8 cellular contexts compared by ENCODE assay signal in the genomic region with DNA sequence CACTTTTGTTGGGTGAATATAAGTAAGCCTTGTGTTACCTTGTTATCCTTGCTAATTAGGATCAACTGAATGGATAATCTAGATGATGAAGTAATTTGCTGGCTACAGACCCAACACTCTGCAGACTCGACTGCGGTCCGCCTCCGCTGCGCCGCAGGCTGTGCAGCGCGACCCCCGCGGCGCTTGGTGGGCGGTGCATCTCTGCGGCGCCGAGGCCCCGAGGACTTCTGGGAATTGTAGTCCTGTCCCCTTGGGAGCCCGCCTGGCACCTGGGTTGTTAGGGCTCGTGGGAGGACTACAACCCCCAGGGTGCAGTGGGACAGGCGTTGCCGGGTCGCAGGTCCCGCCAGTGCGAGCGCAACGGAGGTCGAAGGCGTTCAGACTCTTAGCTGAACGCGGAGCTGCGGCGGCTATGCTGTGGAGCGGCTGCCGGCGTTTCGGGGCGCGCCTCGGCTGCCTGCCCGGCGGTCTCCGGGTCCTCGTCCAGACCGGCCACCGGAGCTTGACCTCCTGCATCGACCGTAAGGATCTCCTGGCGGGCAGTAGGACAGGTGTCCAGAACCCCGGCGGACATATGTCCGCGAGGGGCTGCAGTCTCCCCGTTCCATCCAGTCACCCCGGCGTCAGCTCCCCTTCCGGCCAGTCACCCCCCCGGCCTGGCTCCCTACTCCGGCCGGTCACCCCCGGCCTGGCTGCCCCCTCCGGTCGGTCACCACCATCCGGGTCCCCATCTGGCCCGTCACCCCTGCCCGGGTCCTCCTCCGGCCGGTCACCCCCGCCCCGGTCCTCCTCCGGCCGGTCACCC. TPM values are rescaled to one million over a fixed set of nuclear protein-coding genes. Genes with fewer than 3 reads are reported as not detected.
DNase-seq lines count a peak whose midpoint lies in the region; ATAC-seq lines count a peak whose summit lies in the region.

A gene (plus strand): TSS at position 380 of the 805 bp plus-strand sequence. CDS start 33 bp downstream, at position 413.
A gene (minus strand): TSS at position 164 of the 805 bp plus-strand sequence. CDS start 470 bp downstream, outside the sequence.

- peak within 1 kb of the TSS; percentile 94 for H3K4me3 Mint-ChIP-seq in activated CD8-positive, alpha-beta memory T cell treated with anti-CD3 and anti-CD28 coated beads, Interleukin-2, amount 10 ng/mL, durations not matched to agents 7 days and 5 days

- peak within 1 kb of the TSS; percentile 90 for H3K4me3 ChIP-seq in NT2/D1 (ENCODE audit: insufficient read length, low read depth)
- peak within 1 kb of the TSS; percentile 98 for H3K4me3 ChIP-seq in endocrine pancreas (ENCODE audit: control insufficient read depth, insufficient read depth, low read length)

- H3K4me1 ChIP-seq in NT2/D1 (ENCODE audit: insufficient read depth, insufficient read length) (no peaks in the 10 kb centered on the region), endocrine pancreas (ENCODE audit: control insufficient read depth, insufficient read depth, low read length) (peaks cover 11% of the 10 kb centered on the region)

- H3K9me3 ChIP-seq in NT2/D1 (ENCODE audit: insufficient read depth, low read length) (no peaks in the 10 kb centered on the region), endocrine pancreas (ENCODE audit: control insufficient read depth, low read length) (no peaks in the 10 kb centered on the region)

- H3K27me3 ChIP-seq in NT2/D1 (ENCODE audit: insufficient read depth, insufficient read length) (no peaks in the 10 kb centered on the region), endocrine pancreas (ENCODE audit: control insufficient read depth, insufficient read depth, low read length) (no peaks in the 10 kb centered on the region)

- ATAC-seq in GM21381 (IDR thresholded peaks at IDR 0.05; ENCODE audit: unreplicated experiment), result peak; percentile 99
- ATAC-seq in activated CD8-positive, alpha-beta memory T cell treated with anti-CD3 and anti-CD28 coated beads, Interleukin-2, amount 10 ng/mL, durations not matched to agents 7 days and 5 days, result peak; percentile 99

- peaks cover 43% of the 10 kb centered on the region for H3K4me1 Mint-ChIP-seq in activated CD8-positive, alpha-beta memory T cell treated with anti-CD3 and anti-CD28 coated beads, Interleukin-2, amount 10 ng/mL, durations not matched to agents 7 days and 5 days

- DNase-seq in Caki2 (ENCODE audit: low read depth), result peak; percentile 68
- DNase-seq in HUDEP-2 (lab: John Stamatoyannopoulos, UW; ENCODE audit: unreplicated experiment in 76 of 76), result peak in 75 of 76 experiments; percentile 28 to 96 (median 91)
- peak; percentile 97 for DNase-seq in NT2/D1 (ENCODE audit: low read depth, low spot score)
- DNase-seq in activated CD8-positive, alpha-beta memory T cell treated with anti-CD3 and anti-CD28 coated beads, Interleukin-2, amount 10 ng/mL, durations not matched to agents 7 days and 5 days, result peak; percentile 98
- DNase-seq in mesenteric fat pad (ENCODE audit: low spot score), result peak; percentile 98
- peak; percentile 79 for DNase-seq in stimulated activated CD8-positive, alpha-beta memory T cell treated with anti-CD3 and anti-CD28 coated beads, Interleukin-15, amount 100 ng/mL, for 24 hours (ENCODE audit: low read depth)

- H3K36me3 ChIP-seq in NT2/D1 (ENCODE audit: insufficient read depth, insufficient read length, low read length), result peaks cover 39% of the 10 kb centered on the region
- H3K36me3 ChIP-seq in endocrine pancreas (ENCODE audit: control insufficient read depth, insufficient read depth, low read length), result no peaks in the 10 kb centered on the region

- in situ Hi-C loops in Caki2 (cut with HindIII; ENCODE audit: low pct_unique_long_range_greater_than_20kb, low sequenced_read_pairs), result no loop called here

- peaks cover 11% of the 10 kb centered on the region for H3K36me3 Mint-ChIP-seq in activated CD8-positive, alpha-beta memory T cell treated with anti-CD3 and anti-CD28 coated beads, Interleukin-2, amount 10 ng/mL, durations not matched to agents 7 days and 5 days

- H3K9me3 Mint-ChIP-seq in activated CD8-positive, alpha-beta memory T cell treated with anti-CD3 and anti-CD28 coated beads, Interleukin-2, amount 10 ng/mL, durations not matched to agents 7 days and 5 days (ENCODE audit: low read depth), result no peaks in the 10 kb centered on the region

- CTCF ChIA-PET in activated CD8-positive, alpha-beta memory T cell treated with anti-CD3 and anti-CD28 coated beads, Interleukin-2, amount 10 ng/mL, durations not matched to agents 7 days and 5 days (lab: Charles Lee), result interaction anchor here (0.7 to 3.6 kb wide), 11 partner anchors 9 to 203 kb away, joined by 3 to 26 read pairs (median 5); a partner anchor contains a TSS

- peak within 1 kb of the TSS; percentile 90 for H3K9ac ChIP-seq in NT2/D1 (ENCODE audit: insufficient read length, low read depth)
- H3K9ac ChIP-seq in endocrine pancreas (ENCODE audit: control insufficient read depth, insufficient read depth, low read length), result peak within 1 kb of the TSS; percentile 86

- H3K27me3 Mint-ChIP-seq in activated CD8-positive, alpha-beta memory T cell treated with anti-CD3 and anti-CD28 coated beads, Interleukin-2, amount 10 ng/mL, durations not matched to agents 7 days and 5 days, result no peaks in the 10 kb centered on the region

- peak within 1 kb of the TSS; percentile 85 for H3K27ac Mint-ChIP-seq in activated CD8-positive, alpha-beta memory T cell treated with anti-CD3 and anti-CD28 coated beads, Interleukin-2, amount 10 ng/mL, durations not matched to agents 7 days and 5 days

RNA-seq across cellular contexts. Expression of the first gene that starts in this region (rescaled TPM):
- total RNA-seq in Caki2 (2014; rRNA removed; shearing (Covaris generic); ENCODE audit: low replicate concordance), result 7.5 and 8.2 TPM in 2 replicates
- 10 to 100 TPM; 29.4 to 31.6 TPM for total RNA-seq in activated CD8-positive, alpha-beta memory T cell treated with anti-CD3 and anti-CD28 coated beads, Interleukin-2, amount 10 ng/mL, durations not matched to agents 7 days and 5 days
- 24.5 TPM for total RNA-seq in mesenteric fat pad

RNA-seq across cellular contexts. Expression of the second gene that starts in this region (rescaled TPM):
- 15.5 and 17.9 TPM in 2 replicates for total RNA-seq in Caki2 (2014; rRNA removed; shearing (Covaris generic); ENCODE audit: low replicate concordance)
- 10 to 100 TPM; 69.3 to 71.1 TPM for total RNA-seq in activated CD8-positive, alpha-beta memory T cell treated with anti-CD3 and anti-CD28 coated beads, Interleukin-2, amount 10 ng/mL, durations not matched to agents 7 days and 5 days
- total RNA-seq in mesenteric fat pad, result 45.9 TPM

Comparison
In these comparisons a context has a peak if more than half of its experiments do, and no peak if none do; other contexts are left out.
1. Peak in every context shown above with its lines: DNase-seq, ATAC-seq and H3K4me3 ChIP-seq.